ENCODE assay signal across 22 cellular contexts in genomic region chr6:43966374-43966658, GRCh38.
"Had no signal": no experiment of that assay in that cellular context is flagged by ENCODE, and none has a peak within 500 bp of the region (broad histone marks: within the 10 kb centered on the region; RNA-seq: fewer than 3 reads in every experiment).

No MANE protein-coding gene starts in this region.

- H3K27ac ChIP-seq: epithelial cell of prostate, esophagus squamous epithelium, hepatocyte, pancreas, psoas muscle, spleen, tibial nerve, WERI-Rb-1 had no signal

- H3K27me3 ChIP-seq: esophagus squamous epithelium, hepatocyte, pancreas, tibial nerve had no signal

- H3K4me1 Mint-ChIP-seq: activated CD4-positive, alpha-beta T cell treated with anti-CD3 and anti-CD28 coated beads, Interleukin-2, amount 10 ng/mL, durations not matched to agents 7 days and 5 days; activated naive CD4-positive, alpha-beta T cell treated with anti-CD3 and anti-CD28 coated beads, Interleukin-2, amount 50 U/mL, for 24 hours had no signal

- H3K36me3 Mint-ChIP-seq: activated naive CD4-positive, alpha-beta T cell treated with anti-CD3 and anti-CD28 coated beads, Interleukin-2, amount 50 U/mL, for 24 hours had no signal

- H3K9me3 ChIP-seq: esophagus squamous epithelium, pancreas, psoas muscle, spleen, tibial nerve had no signal

- H3K27ac Mint-ChIP-seq: activated CD4-positive, alpha-beta T cell treated with anti-CD3 and anti-CD28 coated beads, Interleukin-2, amount 10 ng/mL, durations not matched to agents 7 days and 5 days; activated CD8-positive, alpha-beta T cell treated with anti-CD3 and anti-CD28 coated beads for 36 hours; activated naive CD4-positive, alpha-beta T cell treated with anti-CD3 and anti-CD28 coated beads, Interleukin-2, amount 50 U/mL, for 24 hours; activated T-helper 2 cell treated with anti-CD3 and anti-CD28 coated beads, Interferon-gamma antibody, Interleukin-2, Interleukin-4, amounts not matched to agents 10 μg/mL and 5 μg/mL and 100 μg/mL, durations not matched to agents 14 hours and 24 hours and 36 hours; nephron had no signal

- H3K9me3 Mint-ChIP-seq: activated CD4-positive, alpha-beta T cell treated with anti-CD3 and anti-CD28 coated beads, Interleukin-2, amount 10 ng/mL, durations not matched to agents 7 days and 5 days; activated CD8-positive, alpha-beta T cell treated with anti-CD3 and anti-CD28 coated beads for 36 hours; activated naive CD4-positive, alpha-beta T cell treated with anti-CD3 and anti-CD28 coated beads, Interleukin-2, amount 50 U/mL, for 24 hours; activated T-helper 2 cell treated with anti-CD3 and anti-CD28 coated beads, Interferon-gamma antibody, Interleukin-2, Interleukin-4, amounts not matched to agents 10 μg/mL and 5 μg/mL and 100 μg/mL, durations not matched to agents 14 hours and 24 hours and 36 hours had no signal

- ATAC-seq: activated CD4-positive, CD25-positive, alpha-beta regulatory T cell treated with anti-CD3 and anti-CD28 coated beads, Interleukin-2, amount 50 U/mL, for 24 hours; activated CD8-positive, alpha-beta T cell treated with anti-CD3 and anti-CD28 coated beads for 36 hours; left ventricle myocardium superior; pancreas; psoas muscle; right cardiac atrium had no signal

- DNase-seq: activated CD4-positive, alpha-beta T cell treated with anti-CD3 and anti-CD28 coated beads, Interleukin-2, amount 10 ng/mL, durations not matched to agents 7 days and 5 days; activated CD8-positive, alpha-beta T cell treated with anti-CD3 and anti-CD28 coated beads for 36 hours; dermis blood vessel endothelial cell; effector CD4-positive, alpha-beta T cell; esophagus squamous epithelium; glutamatergic neuron; left cardiac atrium; left ventricle myocardium superior; pancreas; psoas muscle; right cardiac atrium; spleen; stimulated activated naive CD4-positive, alpha-beta T cell treated with Interleukin-2 at 50 U/mL for 16 hours; T1000 had no signal

- H3K4me1 ChIP-seq: tibial nerve had no signal

- H3K4me3 ChIP-seq: esophagus squamous epithelium, hepatocyte, pancreas, psoas muscle, spleen, tibial nerve had no signal

- H3K4me3 Mint-ChIP-seq: activated CD4-positive, alpha-beta T cell treated with anti-CD3 and anti-CD28 coated beads, Interleukin-2, amount 10 ng/mL, durations not matched to agents 7 days and 5 days; activated CD8-positive, alpha-beta T cell treated with anti-CD3 and anti-CD28 coated beads for 36 hours; activated naive CD4-positive, alpha-beta T cell treated with anti-CD3 and anti-CD28 coated beads, Interleukin-2, amount 50 U/mL, for 24 hours; nephron had no signal

- H3K36me3 ChIP-seq: esophagus squamous epithelium, pancreas, spleen, tibial nerve, WERI-Rb-1 had no signal
